ENCODE assay signal across 15 cellular contexts in genomic region chr13:97933736-97934135, GRCh38. TPM values are rescaled to one million over a fixed set of nuclear protein-coding genes. Genes with fewer than 3 reads are reported as not detected.
DNase-seq lines count a peak whose midpoint lies in the region; TF ChIP-seq lines count a peak whose summit lies in the region.
"Had no signal": no experiment of that assay in that cellular context is flagged by ENCODE, and none has a peak within 500 bp of the region (broad histone marks: within the 10 kb centered on the region; RNA-seq: fewer than 3 reads in every experiment).

No MANE protein-coding gene starts in this region.

- intact Hi-C loops in CD14-positive monocyte (cut with micrococcal nuclease) (no loop called here), dorsolateral prefrontal cortex (cut with DNase I) (no loop called here)

- H3K4me3 Mint-ChIP-seq in CD14-positive monocyte = no peak overlapping the region
- H3K4me3 Mint-ChIP-seq: CD4-positive, alpha-beta T cell; CD8-positive, alpha-beta T cell had no signal

- peaks cover 0 to 11% (median under 1%) of the 10 kb centered on the region in 3 donors for H3K27me3 Mint-ChIP-seq in CD14-positive monocyte (ENCODE audit: low read depth in 3 of 3)

- no peaks in the 10 kb centered on the region for H3K27me3 ChIP-seq in dorsolateral prefrontal cortex
- H3K27me3 ChIP-seq: BE2C, BLaER1 had no signal

- no peak for DNase-seq in SK-N-MC (ENCODE audit: low read depth, low spot score)
- DNase-seq in pons (ENCODE audit: low spot score) = peak; percentile 1
- DNase-seq in activated gamma-delta T cell treated with Interleukin-2 at 50 U/mL for 16 hours = no peak
- no peak for DNase-seq in CD14-positive monocyte (ENCODE audit: low spot score)
- no peak for DNase-seq in dorsolateral prefrontal cortex
- DNase-seq: 8988T; ACHN; BE2C; Caco-2; Calu3; CD4-positive, alpha-beta T cell; CD8-positive, alpha-beta T cell; DMS79 treated with DMSO at 0.1 percent for 48 hours; GF-D8 had no signal

- no peaks in the 10 kb centered on the region for H3K4me1 Mint-ChIP-seq in CD14-positive monocyte

- H3K27ac ChIP-seq in SK-N-MC (peak overlapping the region; percentile 49; the same call in 1 of the 2 replicates), dorsolateral prefrontal cortex (peak overlapping the region in 4 of 59 donors; percentile 58 to 78 (median 72))
- H3K27ac ChIP-seq: BLaER1 had no signal

- H3K4me3 ChIP-seq in SK-N-MC (no peak overlapping the region), dorsolateral prefrontal cortex (no peak overlapping the region)
- H3K4me3 ChIP-seq: BLaER1 had no signal

- no peaks in the 10 kb centered on the region for H3K36me3 ChIP-seq in SK-N-MC (ENCODE audit: insufficient read depth, low read length)
- H3K36me3 ChIP-seq: BE2C, BLaER1 had no signal

- H3K9me3 ChIP-seq in SK-N-MC (ENCODE audit: low read depth, low read length) = 0 out of 2 replicates have a peak, but pooled peaks cover 4% of the 10 kb centered on the region
- H3K9me3 ChIP-seq: BE2C, BLaER1, Caco-2 had no signal

- H3K36me3 Mint-ChIP-seq in CD14-positive monocyte = no peaks in the 10 kb centered on the region
- H3K36me3 Mint-ChIP-seq: CD8-positive, alpha-beta T cell had no signal

- peaks cover 0 to 5% (median 0%) of the 10 kb centered on the region in 7 donors for H3K9me3 Mint-ChIP-seq in CD14-positive monocyte
- H3K9me3 Mint-ChIP-seq: CD4-positive, alpha-beta T cell had no signal

- no peak for TF ChIP-seq CTCF in CD14-positive monocyte (IDR thresholded peaks at IDR 0.05)
- no peak for TF ChIP-seq CTCF in dorsolateral prefrontal cortex (IDR thresholded peaks at IDR 0.05 in 54 of 56, conservative IDR thresholded peaks at IDR 0.05 in 2 of 56; ENCODE audit: low read depth in 1 of 56, partially characterized antibody in 56 of 56)

- no peak overlapping the region for H3K27ac Mint-ChIP-seq in CD14-positive monocyte
- H3K27ac Mint-ChIP-seq: CD4-positive, alpha-beta T cell; CD8-positive, alpha-beta T cell had no signal

- H3K9ac ChIP-seq in SK-N-MC (ENCODE audit: insufficient read length) = no peak overlapping the region
- H3K9ac ChIP-seq: BLaER1 had no signal

RNA-seq across cellular contexts. Expression of gene IPO5, which starts 19.7 kb away (rescaled TPM):
- 10 to 100 TPM; 17.5 to 20.7 TPM for polyA plus RNA-seq in CD14-positive monocyte
- 100 to 1,000 TPM; 104 to 200 (median 141) TPM for total RNA-seq in dorsolateral prefrontal cortex
